In genomic region chr5:174785120-174785680, GRCh38 we compare ENCODE assay signal across 33 cellular contexts.
A peak's percentile ranks its signal among the peaks of the same experiment; 100 is the strongest.
DNase-seq lines count a peak whose midpoint lies in the region; ATAC-seq, FAIRE-seq and TF ChIP-seq lines count a peak whose summit lies in the region.
"Had no signal": no experiment of that assay in that cellular context is flagged by ENCODE, and none has a peak within 500 bp of the region (broad histone marks: within the 10 kb centered on the region; RNA-seq: fewer than 3 reads in every experiment).

No MANE protein-coding gene starts in this region.

- peak; percentile 9 for FAIRE-seq in GM18507 (lab: Jason Lieb, UNC)
- FAIRE-seq: A204.1, A549, D721Med had no signal

- H3K4me1 Mint-ChIP-seq in mesothelial cell of epicardium = no peaks in the 10 kb centered on the region
- H3K4me1 Mint-ChIP-seq: B cell; CD14-positive monocyte; CD4-positive, alpha-beta memory T cell; CD4-positive, CD25-positive, alpha-beta regulatory T cell; CD8-positive, alpha-beta memory T cell had no signal

- H3K36me3 ChIP-seq in HEK293 (ENCODE audit: control insufficient read depth in 2 of 2, insufficient read depth in 1 of 2, low read length in 2 of 2) = no peaks in the 10 kb centered on the region
- H3K36me3 ChIP-seq: BE2C; BLaER1; BLaER1 treated with 17β-estradiol and CSF1 and Interleukin-3, amounts not matched to agents 10 nM and 100 nM had no signal

- TF ChIP-seq CTCF in HEK293 (tag by site-specific recombination; IDR thresholded peaks at IDR 0.05) = no peak
- TF ChIP-seq CTCF in mesothelial cell of epicardium (IDR thresholded peaks at IDR 0.05; ENCODE audit: unreplicated experiment) = no peak

- no peak overlapping the region for H3K4me3 Mint-ChIP-seq in mesothelial cell of epicardium
- H3K4me3 Mint-ChIP-seq: B cell; CD14-positive monocyte; CD4-positive, alpha-beta memory T cell; CD4-positive, alpha-beta T cell; CD4-positive, CD25-positive, alpha-beta regulatory T cell; CD8-positive, alpha-beta memory T cell; CD8-positive, alpha-beta T cell had no signal

- H3K36me3 Mint-ChIP-seq in mesothelial cell of epicardium = peaks cover 11% of the 10 kb centered on the region
- H3K36me3 Mint-ChIP-seq: CD14-positive monocyte; CD4-positive, alpha-beta memory T cell; CD4-positive, CD25-positive, alpha-beta regulatory T cell; CD8-positive, alpha-beta memory T cell; CD8-positive, alpha-beta T cell had no signal

- H3K4me3 ChIP-seq in HEK293 (ENCODE audit: low read depth, low read length) = no peak overlapping the region
- H3K4me3 ChIP-seq: A549; BLaER1; BLaER1 treated with 17β-estradiol and CSF1 and Interleukin-3, amounts not matched to agents 10 nM and 100 nM had no signal

- peaks cover 36% of the 10 kb centered on the region for H3K9me3 Mint-ChIP-seq in mesothelial cell of epicardium

- H3K27ac ChIP-seq in HEK293 (ENCODE audit: extremely low read depth, low read depth, low read length) = no peak overlapping the region
- H3K27ac ChIP-seq: 22Rv1; A549; BLaER1; BLaER1 treated with 17β-estradiol and CSF1 and Interleukin-3, amounts not matched to agents 10 nM and 100 nM; C4-2B had no signal

- no peak overlapping the region for H3K27ac Mint-ChIP-seq in mesothelial cell of epicardium
- H3K27ac Mint-ChIP-seq: B cell; CD14-positive monocyte; CD4-positive, alpha-beta memory T cell; CD4-positive, alpha-beta T cell; CD4-positive, CD25-positive, alpha-beta regulatory T cell; CD8-positive, alpha-beta T cell had no signal

- ATAC-seq in GM18907 (IDR thresholded peaks at IDR 0.05; ENCODE audit: unreplicated experiment) = no peak
- ATAC-seq: A549; CD8-positive, alpha-beta T cell had no signal

- no peaks in the 10 kb centered on the region for H3K4me1 ChIP-seq in HEK293 (ENCODE audit: control insufficient read depth, insufficient read depth, low read length)
- H3K4me1 ChIP-seq: A549, BE2C, BLaER1, Caco-2 had no signal

- CTCF ChIA-PET in HEK293 (lab: Yijun Ruan, JAX) = interaction anchor here (0.6 kb wide), 1 partner anchor 302 kb away, joined by 3 read pairs; no protein-coding TSS in a partner anchor

- no peaks in the 10 kb centered on the region for H3K27me3 Mint-ChIP-seq in mesothelial cell of epicardium (ENCODE audit: low read depth)
- H3K27me3 Mint-ChIP-seq: CD4-positive, CD25-positive, alpha-beta regulatory T cell had no signal

- POLR2A ChIA-PET in HEK293 (lab: Yijun Ruan, JAX) = no interaction called here

- no peaks in the 10 kb centered on the region for H3K9me3 ChIP-seq in HEK293 (ENCODE audit: control insufficient read depth, insufficient read depth, low read depth, low read length)
- H3K9me3 ChIP-seq: BE2C had no signal

- DNase-seq in GM18507 (ENCODE audit: extremely low spot score, insufficient read length, low read depth) = no peak
- no peak for DNase-seq in mesothelial cell of epicardium (ENCODE audit: low spot score in 2 of 2, unreplicated experiment in 2 of 2)
- DNase-seq: 8988T; ACHN; AML-193; BE2C; C1 segment of cervical spinal cord; Caco-2; Calu3; CD4-positive, alpha-beta memory T cell; CD4-positive, alpha-beta T cell; CD4-positive, CD25-positive, alpha-beta regulatory T cell; CD8-positive, alpha-beta memory T cell; CD8-positive, alpha-beta T cell; COR-L47; DMS 273 treated with DMSO at 0.1 percent for 48 hours; DMS153; DMS53; DMS79; DMS79 treated with DMSO at 0.1 percent for 48 hours; DND-41; EL had no signal

TF ChIP-seq in HEK293, 187 proteins besides CTCF, POLR2A, EP300 and RAD21:
- TF ChIP-seq ZNF2 (tag by site-specific recombination; IDR thresholded peaks at IDR 0.05) (no peak), ZNF558 (tag by site-specific recombination; IDR thresholded peaks at IDR 0.05) (peak; percentile 99), ZNF677 (tag by site-specific recombination; IDR thresholded peaks at IDR 0.05) (peak; percentile 97), ZNF510 (tag by site-specific recombination; IDR thresholded peaks at IDR 0.05; ENCODE audit: insufficient replicate concordance) (no peak), ZNF701 (tag by site-specific recombination; IDR thresholded peaks at IDR 0.05) (no peak), ZNF404 (tag by site-specific recombination; IDR thresholded peaks at IDR 0.05) (no peak)
